4 cellular contexts compared by ENCODE assay signal in genomic region chrX:23861952-23862351, GRCh38. TPM values are rescaled to one million over a fixed set of nuclear protein-coding genes. Genes with fewer than 3 reads are reported as not detected.
"Had no signal": no experiment of that assay in that cellular context is flagged by ENCODE, and none has a peak within 500 bp of the region (broad histone marks: within the 10 kb centered on the region; RNA-seq: fewer than 3 reads in every experiment).

No MANE protein-coding gene starts in this region.

RNA-seq across cellular contexts. Expression of gene CXorf58, which starts 45.9 kb away (rescaled TPM):
- total RNA-seq: HepG2, HT1080, IMR-90, RPMI7951 had no signal
